Comparison of ENCODE assay signal across 8 cellular contexts in genomic region chr17:12667299-12667958, GRCh38. TPM values are rescaled to one million over a fixed set of nuclear protein-coding genes. Genes with fewer than 3 reads are reported as not detected.
DNase-seq lines count a peak whose midpoint lies in the region; TF ChIP-seq lines count a peak whose summit lies in the region.

No MANE protein-coding gene starts in this region.

- no peak overlapping the region for H2BK5ac ChIP-seq in mesendoderm (ENCODE audit: low read length)

- no peak overlapping the region for H3K4ac ChIP-seq in mesendoderm (ENCODE audit: low read depth, low read length)

- H2BK15ac ChIP-seq in mesendoderm (replicated peaks; ENCODE audit: low read depth): no peak overlapping the region

- peaks cover 6 to 34% (median 12%) of the 10 kb centered on the region in 3 donors for H3K27me3 Mint-ChIP-seq in immature natural killer cell (ENCODE audit: low read depth in 3 of 3)

- H3K36me3 Mint-ChIP-seq in immature natural killer cell: no peaks in the 10 kb centered on the region

- no peak overlapping the region for H2AK5ac ChIP-seq in mesendoderm (ENCODE audit: low read length)

- no peaks in the 10 kb centered on the region for H3K36me3 ChIP-seq in mesendoderm (ENCODE audit: control insufficient read depth, insufficient read depth, low read length)

- H3K4me1 Mint-ChIP-seq in immature natural killer cell: no peaks in the 10 kb centered on the region

- no peak overlapping the region for H3K9ac ChIP-seq in mesendoderm (ENCODE audit: low read length)

- no peak overlapping the region for H3K23ac ChIP-seq in mesendoderm (ENCODE audit: low read length)

- no CpG with 5 or more reads among the region's 9 CpGs for WGBS in mesendoderm (ENCODE audit: extremely low coverage, insufficient coverage, low lambda C conversion rate)

- H3K9me3 Mint-ChIP-seq in immature natural killer cell: peaks cover 0 to 6% (median 5%) of the 10 kb centered on the region in 6 donors

- peak; percentile 20 for TF ChIP-seq CTCF in coronary artery (IDR thresholded peaks at IDR 0.05)

- no peaks in the 10 kb centered on the region for H3K79me1 ChIP-seq in mesendoderm (ENCODE audit: low read length)

- no peaks in the 10 kb centered on the region for H3K27me3 ChIP-seq in mesendoderm (ENCODE audit: insufficient read depth, low read length, poor library complexity)

- no peak overlapping the region for H2BK120ac ChIP-seq in mesendoderm (ENCODE audit: low read depth, low read length)

- H3K27ac ChIP-seq in coronary artery (peak overlapping the region; percentile 93 to 94), mesendoderm (ENCODE audit: low read depth, low read length) (no peak overlapping the region)

- no peak overlapping the region for H4K5ac ChIP-seq in mesendoderm (ENCODE audit: low read length)

- no peak overlapping the region for H4K8ac ChIP-seq in mesendoderm (ENCODE audit: low read depth, low read length)

- H3K56ac ChIP-seq in mesendoderm (ENCODE audit: low read length): peak overlapping the region; percentile 6

- H3K27ac Mint-ChIP-seq in immature natural killer cell: no peak overlapping the region

- DNase-seq in ELF-1 (ENCODE audit: low read depth, low spot score) (peak; percentile 72), MV-4-11 (lab: John Stamatoyannopoulos, UW) (peak; percentile 52), coronary artery (ENCODE audit: low spot score) (no peak), mesendoderm (peak; percentile 96), activated gamma-delta T cell treated with Interleukin-2 at 50 U/mL for 16 hours (no peak), immature natural killer cell (no peak)
- DNase-seq in central memory CD4-positive, alpha-beta T cell: no peak
- DNase-seq in activated CD4-positive, alpha-beta T cell treated with anti-CD3 and anti-CD28 coated beads for 4 hours: no peak

- H3K4me3 ChIP-seq in coronary artery (peak overlapping the region; percentile 78), mesendoderm (ENCODE audit: low read length) (no peak overlapping the region)

- H3K18ac ChIP-seq in mesendoderm (ENCODE audit: low read length): no peak overlapping the region

- no peaks in the 10 kb centered on the region for H3K4me1 ChIP-seq in mesendoderm (ENCODE audit: control insufficient read depth, low read depth, low read length)

- no peak overlapping the region for H3K4me3 Mint-ChIP-seq in immature natural killer cell

- no peaks in the 10 kb centered on the region for H3K79me2 ChIP-seq in mesendoderm (ENCODE audit: control insufficient read depth, insufficient read depth, low read length)

- no peak overlapping the region for H3K4me2 ChIP-seq in mesendoderm (ENCODE audit: low read length)

RNA-seq across cellular contexts. Expression of gene MYOCD, which starts 1.7 kb away (rescaled TPM):
- 1.9 TPM for polyA plus RNA-seq in mesendoderm (2013, experiment 1 of 2)
- polyA plus RNA-seq in mesendoderm (2013, experiment 2 of 2): 1.8 TPM
- polyA plus RNA-seq in immature natural killer cell: not detected

Comparison
In these comparisons a context has a peak if more than half of its experiments do, and no peak if none do; other contexts are left out.
1. DNase-seq: peak in ELF-1 (single experiment), MV-4-11 (single experiment) and mesendoderm (single experiment); none in coronary artery (single experiment), activated gamma-delta T cell treated with Interleukin-2 at 50 U/mL for 16 hours (single experiment), central memory CD4-positive, alpha-beta T cell (single experiment), activated CD4-positive, alpha-beta T cell treated with anti-CD3 and anti-CD28 coated beads for 4 hours (0 of 2) and immature natural killer cell (0 of 3).